ENCODE assay signal across 8 cellular contexts in the genomic region with DNA sequence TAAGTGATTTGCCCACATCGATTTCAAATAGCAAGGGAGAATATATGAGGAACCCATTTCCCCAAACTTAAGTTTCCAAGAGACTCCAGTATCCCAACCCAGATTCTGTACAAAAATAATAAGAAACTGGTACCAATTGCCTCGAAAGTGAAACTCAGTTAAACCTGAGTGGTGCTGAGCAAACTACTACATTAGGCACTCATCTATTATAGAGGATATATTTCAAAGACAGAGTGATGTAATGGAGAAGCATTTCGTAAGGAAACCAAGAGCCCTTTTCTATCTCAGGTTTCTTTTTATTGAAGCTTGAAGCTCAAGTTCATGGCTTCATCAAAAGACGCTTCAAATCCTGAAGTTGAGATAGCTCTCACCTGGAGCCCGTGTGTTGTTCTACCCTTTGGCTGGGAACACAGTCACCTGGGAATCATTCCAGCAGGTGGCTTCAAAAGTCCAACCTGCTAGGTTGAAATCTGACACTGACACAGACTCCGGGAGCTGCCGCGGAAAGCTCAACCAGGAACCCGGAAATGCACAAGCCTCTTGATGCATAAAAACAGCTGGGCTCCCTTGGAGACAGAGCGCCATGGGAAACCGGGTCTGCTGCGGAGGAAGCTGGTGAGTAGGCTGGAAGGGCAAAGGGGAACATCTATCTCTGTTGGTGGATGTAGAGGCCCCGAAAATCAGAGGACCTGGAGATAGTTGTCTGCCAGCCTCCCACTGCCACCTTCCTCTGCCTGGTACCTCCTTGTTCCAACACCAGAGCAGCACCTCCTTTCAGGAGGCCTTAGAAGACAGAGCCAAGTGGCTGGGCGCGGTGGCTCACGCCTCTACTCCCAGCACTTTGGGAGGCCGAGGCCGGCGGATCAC. TPM values are rescaled to one million over a fixed set of nuclear protein-coding genes. Genes with fewer than 3 reads are reported as not detected.
A peak's percentile ranks its signal among the peaks of the same experiment; 100 is the strongest.
DNase-seq lines count a peak whose midpoint lies in the region; ATAC-seq and TF ChIP-seq lines count a peak whose summit lies in the region.

A gene with protein sequence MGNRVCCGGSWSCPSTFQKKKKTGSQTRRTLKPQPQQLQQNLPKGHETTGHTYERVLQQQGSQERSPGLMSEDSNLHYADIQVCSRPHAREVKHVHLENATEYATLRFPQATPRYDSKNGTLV (plus strand): TSS at position 524 of the 867 bp plus-strand sequence. CDS start 60 bp downstream, at position 584.

- WGBS in spleen, 5 donors = 68 to 78% (median 70%) methylated on average over 19 of the region's 19 CpGs

- intact Hi-C loops in spleen (cut with DNase I; ENCODE audit: low total_unique reads) = no loop called here

- H3K4me3 ChIP-seq in iPS-15b (ENCODE audit: low read depth, low read length) = peak within 1 kb of the TSS; percentile 48
- H3K4me3 ChIP-seq in spleen = peak within 1 kb of the TSS in 1 of 8 donors; percentile 25

- H3K27me3 ChIP-seq in iPS-15b (ENCODE audit: control insufficient read depth, insufficient read depth, low read length) (no peaks in the 10 kb centered on the region), spleen (replicated peaks in 1 of 7) (peaks cover 0 to 21% (median 5%) of the 10 kb centered on the region in 7 donors)

- CTCF ChIA-PET in RWPE1 (lab: Yijun Ruan, JAX) = interaction anchor here (0.5 to 1.2 kb wide), 5 partner anchors 13 to 1671 kb away, joined by 3 to 7 read pairs (median 4); no protein-coding TSS in a partner anchor

- H3K27ac ChIP-seq in RWPE1 = peak within 1 kb of the TSS; percentile 75
- H3K27ac ChIP-seq in spleen = peak within 1 kb of the TSS in 5 of 8 donors; percentile 2 to 43 (median 34)

- no peaks in the 10 kb centered on the region for H3K36me3 ChIP-seq in iPS-15b (ENCODE audit: control insufficient read depth, insufficient read depth, low read length)
- no peaks in the 10 kb centered on the region for H3K36me3 ChIP-seq in spleen

- peaks cover 7% of the 10 kb centered on the region for H3K4me1 ChIP-seq in iPS-15b (ENCODE audit: control insufficient read depth, insufficient read depth, low read length)
- peaks cover 0 to 12% (median 0%) of the 10 kb centered on the region in 6 donors for H3K4me1 ChIP-seq in spleen

- H3K9me3 ChIP-seq in iPS-15b (ENCODE audit: control insufficient read depth, insufficient read depth, low read length) = no peaks in the 10 kb centered on the region
- H3K9me3 ChIP-seq in spleen = no peaks in the 10 kb centered on the region

- POLR2A ChIA-PET in RWPE1 (lab: Yijun Ruan, JAX; ENCODE audit: low non-redundant PET) = interaction anchor here (0.7 kb wide), 1 partner anchor 8 kb away, joined by 4 read pairs; no protein-coding TSS in a partner anchor

- TF ChIP-seq POLR2A in spleen (IDR thresholded peaks at IDR 0.05) = no peak

- no peak for TF ChIP-seq CTCF in RWPE1 (conservative IDR thresholded peaks at IDR 0.05; ENCODE audit: low read depth)
- TF ChIP-seq CTCF in spleen (IDR thresholded peaks at IDR 0.05 in 8 of 11, conservative IDR thresholded peaks at IDR 0.05 in 3 of 11) = no peak

- no peak within 1 kb of the TSS for H3K9ac ChIP-seq in iPS-15b (ENCODE audit: low read depth, low read length)

- peak; percentile 92 for DNase-seq in LHCN-M2 (ENCODE audit: low read depth)
- DNase-seq in RWPE1 (ENCODE audit: low spot score) = peak; percentile 58
- DNase-seq in spleen = no peak
- DNase-seq in activated CD4-positive, alpha-beta T cell treated with anti-CD3 and anti-CD28 coated beads, Interleukin-2, amount 50 U/mL, for 1 hour = no peak

- ATAC-seq in HG02798 (IDR thresholded peaks at IDR 0.05; ENCODE audit: poor library complexity, unreplicated experiment) = no peak
- no peak for ATAC-seq in GM19463 (IDR thresholded peaks at IDR 0.05; ENCODE audit: unreplicated experiment)
- ATAC-seq in GM21737 (IDR thresholded peaks at IDR 0.05; ENCODE audit: unreplicated experiment) = no peak

RNA-seq across cellular contexts. Expression of the gene that starts here (rescaled TPM):
- 1.2 and 2.1 TPM in 2 replicates for total RNA-seq in LHCN-M2 (2014; rRNA removed)
- 2.6 TPM for polyA plus RNA-seq in LHCN-M2 (2012)
- total RNA-seq in spleen = 1 to 10 TPM in 2 of 7 donors, under 1 TPM in 3, not detected in 2; 0.32 to 1.5 (median 0.44) TPM
- polyA plus RNA-seq in spleen = under 1 TPM; 0.52 to 0.86 (median 0.74) TPM

Comparison
In these comparisons a context has a peak if more than half of its experiments do, and no peak if none do; other contexts are left out.
1. DNase-seq: peak in LHCN-M2 (single experiment) and RWPE1 (single experiment); none in spleen (single experiment) and activated CD4-positive, alpha-beta T cell treated with anti-CD3 and anti-CD28 coated beads, Interleukin-2, amount 50 U/mL, for 1 hour (single experiment).